In the genomic region with DNA sequence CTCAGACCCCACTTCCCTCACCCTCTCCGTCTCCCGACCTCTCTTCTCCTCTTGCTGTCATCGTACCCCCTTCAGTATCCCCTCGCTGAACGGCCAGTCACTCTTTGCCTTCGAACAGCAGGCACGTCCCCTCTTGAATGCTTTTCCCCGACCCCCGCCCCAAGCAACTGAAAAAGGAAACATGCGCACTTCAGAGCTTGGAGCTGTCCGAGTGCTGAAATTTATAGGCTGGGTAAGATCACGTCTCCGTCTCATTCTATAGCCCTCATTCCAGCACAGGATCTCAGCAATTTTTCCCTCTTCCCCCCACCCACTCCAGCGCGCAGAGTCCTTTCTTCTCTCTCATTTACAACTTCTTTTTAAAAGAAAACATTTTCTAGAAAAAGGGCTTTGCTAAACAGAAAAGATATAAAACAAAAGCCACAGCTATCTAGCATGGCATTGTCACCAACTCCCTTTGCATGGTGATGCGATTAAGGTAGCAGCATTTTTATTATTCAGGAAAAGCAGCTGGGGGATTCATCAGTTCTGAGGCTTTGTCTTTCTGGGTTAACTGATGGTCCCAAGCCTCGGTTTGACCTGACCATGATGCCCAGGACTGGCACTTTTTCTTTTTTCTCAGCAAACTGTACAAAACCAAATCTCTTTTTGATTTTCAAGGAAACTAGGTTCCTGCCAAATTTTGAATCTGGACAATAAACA, we compare ENCODE assay signal across 9 cellular contexts.
DNase-seq lines count a peak whose midpoint lies in the region; ATAC-seq and TF ChIP-seq lines count a peak whose summit lies in the region.
"Had no signal": no experiment of that assay in that cellular context is flagged by ENCODE, and none has a peak within 500 bp of the region (broad histone marks: within the 10 kb centered on the region; RNA-seq: fewer than 3 reads in every experiment).

Gene GLRA2, plus strand, starts transcription at position 249 of the 702 bp plus-strand sequence. CDS start 522 bp downstream, outside the sequence.

- H3K27ac ChIP-seq in HEK293 (ENCODE audit: extremely low read depth, low read depth, low read length) (no peak within 1 kb of the TSS), WERI-Rb-1 (no peak within 1 kb of the TSS)

- H3K36me3 ChIP-seq in HEK293 (ENCODE audit: control insufficient read depth in 2 of 2, insufficient read depth in 1 of 2, low read length in 2 of 2) (no peaks in the 10 kb centered on the region; a peak in 1 of 3 replicates), adipocyte (ENCODE audit: control insufficient read depth, insufficient read depth, low read length, severe bottlenecking) (no peaks in the 10 kb centered on the region), WERI-Rb-1 (no peaks in the 10 kb centered on the region)

- ATAC-seq in HG03442 (IDR thresholded peaks at IDR 0.05; ENCODE audit: unreplicated experiment) = no peak
- no peak for ATAC-seq in GM21360 (IDR thresholded peaks at IDR 0.05; ENCODE audit: unreplicated experiment)
- ATAC-seq: Panc1 had no signal

- CTCF ChIA-PET in HEK293 (lab: Yijun Ruan, JAX) = interaction anchor here (0.5 to 3.3 kb wide), 13 partner anchors 8 to 624 kb away, joined by 3 to 20 read pairs (median 4); no protein-coding TSS in a partner anchor

- DNase-seq in AG08396 (ENCODE audit: low spot score) = peak; percentile 11
- DNase-seq in adipocyte (ENCODE audit: low read depth) = peak; percentile 51
- DNase-seq in left kidney (ENCODE audit: low read depth, low spot score) = peak; percentile 83
- DNase-seq in hepatic stellate cell (ENCODE audit: low spot score) = no peak
- no peak for DNase-seq in WERI-Rb-1

- peaks cover 8% of the 10 kb centered on the region for H3K27me3 ChIP-seq in adipocyte (replicated peaks; ENCODE audit: control insufficient read depth, insufficient read depth, low read length)
- peaks cover 39% of the 10 kb centered on the region for H3K27me3 ChIP-seq in WERI-Rb-1 (ENCODE audit: insufficient read depth, low read depth, severe bottlenecking)

- no peaks in the 10 kb centered on the region; the same call in 1 of the 2 replicates for H3K9me3 ChIP-seq in HEK293 (ENCODE audit: control insufficient read depth, insufficient read depth, low read depth, low read length)
- H3K9me3 ChIP-seq in adipocyte (ENCODE audit: control insufficient read depth, low read length) = no peaks in the 10 kb centered on the region
- no peaks in the 10 kb centered on the region for H3K9me3 ChIP-seq in WERI-Rb-1 (ENCODE audit: severe bottlenecking)

- POLR2A ChIA-PET in HEK293 (lab: Yijun Ruan, JAX) = interaction anchor here (0.7 kb wide), 1 partner anchor 452 kb away, joined by 3 read pairs; no protein-coding TSS in a partner anchor

- no peak within 1 kb of the TSS for H3K4me3 ChIP-seq in HEK293 (ENCODE audit: low read depth, low read length)
- H3K4me3 ChIP-seq in adipocyte (ENCODE audit: low read length) = peak within 1 kb of the TSS; percentile 67
- H3K4me3 ChIP-seq in WERI-Rb-1 (ENCODE audit: low read depth, low read length) = no peak within 1 kb of the TSS

- no peaks in the 10 kb centered on the region for H3K4me1 ChIP-seq in HEK293 (ENCODE audit: control insufficient read depth, insufficient read depth, low read length)
- no peaks in the 10 kb centered on the region for H3K4me1 ChIP-seq in adipocyte (ENCODE audit: control insufficient read depth, insufficient read depth, low read length)

- TF ChIP-seq CTCF in HEK293 (tag by site-specific recombination; IDR thresholded peaks at IDR 0.05) (no peak), WERI-Rb-1 (IDR thresholded peaks at IDR 0.05; ENCODE audit: low read depth, low read length) (no peak)

- H3K9ac ChIP-seq in adipocyte (ENCODE audit: low read length) = no peak within 1 kb of the TSS

TF ChIP-seq in HEK293, 187 proteins besides CTCF, POLR2A, EP300 and RAD21:
- TF ChIP-seq REST (tag by site-specific recombination; IDR thresholded peaks at IDR 0.05) = peak; percentile 94
- TF ChIP-seq ZNF302 (tag by site-specific recombination; IDR thresholded peaks at IDR 0.05; ENCODE audit: low read depth) = no peak

Comparison
In these comparisons a context has a peak if more than half of its experiments do, and no peak if none do; other contexts are left out.
1. DNase-seq: peak in AG08396 (single experiment), adipocyte (single experiment) and left kidney (single experiment); none in hepatic stellate cell (single experiment) and WERI-Rb-1 (single experiment).